ENCODE assay signal across 10 cellular contexts in genomic region chr12:8823565-8824300, GRCh38. TPM values are rescaled to one million over a fixed set of nuclear protein-coding genes. Genes with fewer than 3 reads are reported as not detected.
DNase-seq lines count a peak whose midpoint lies in the region; ATAC-seq and TF ChIP-seq lines count a peak whose summit lies in the region.
"Had no signal": no experiment of that assay in that cellular context is flagged by ENCODE, and none has a peak within 500 bp of the region (broad histone marks: within the 10 kb centered on the region; RNA-seq: fewer than 3 reads in every experiment).

No MANE protein-coding gene starts in this region.

- H3K36me3 Mint-ChIP-seq in activated CD4-positive, alpha-beta T cell treated with anti-CD3 and anti-CD28 coated beads for 36 hours (ENCODE audit: low read depth): peaks cover 2% of the 10 kb centered on the region
- H3K36me3 Mint-ChIP-seq: CD4-positive, CD25-positive, alpha-beta regulatory T cell; T-cell had no signal

- H3K27me3 ChIP-seq in iPS DF 6.9 (ENCODE audit: control insufficient read depth, insufficient read depth, low read length): no peaks in the 10 kb centered on the region
- H3K27me3 ChIP-seq in tibial artery: no peaks in the 10 kb centered on the region

- H3K9me3 ChIP-seq in iPS DF 6.9 (ENCODE audit: control insufficient read depth, insufficient read depth, low read length): no peaks in the 10 kb centered on the region
- no peaks in the 10 kb centered on the region for H3K9me3 ChIP-seq in tibial artery

- no CpG with 5 or more reads among the region's 8 CpGs for WGBS in iPS DF 6.9 (ENCODE audit: insufficient coverage, insufficient read length)

- TF ChIP-seq CTCF in tibial artery (IDR thresholded peaks at IDR 0.05): peak; percentile 77 to 78

- intact Hi-C loops in activated CD4-positive, alpha-beta T cell treated with anti-CD3 and anti-CD28 coated beads for 36 hours (cut with DNase I, micrococcal nuclease): no loop called here
- intact Hi-C loops in tibial artery (cut with DNase I; ENCODE audit: low total_unique reads): loop anchor here (2.0 kb wide), 1 partner anchor 141 kb away; no protein-coding TSS in a partner anchor

- ATAC-seq in activated CD4-positive, alpha-beta T cell treated with anti-CD3 and anti-CD28 coated beads for 36 hours: no peak
- ATAC-seq: T-cell had no signal

- H3K27ac ChIP-seq in angular gyrus (ENCODE audit: low read depth, low read length): peak overlapping the region; percentile 57
- no peak overlapping the region for H3K27ac ChIP-seq in iPS DF 6.9 (ENCODE audit: low read length)
- no peak overlapping the region for H3K27ac ChIP-seq in tibial artery

- CTCF ChIA-PET in activated CD4-positive, alpha-beta T cell treated with anti-CD3 and anti-CD28 coated beads for 36 hours (lab: Charles Lee): interaction anchor here (1.0 to 1.9 kb wide), 3 partner anchors 100 to 255 kb away, joined by 3 to 4 read pairs (median 3); no protein-coding TSS in a partner anchor

- no peak overlapping the region for H3K27ac Mint-ChIP-seq in activated CD4-positive, alpha-beta T cell treated with anti-CD3 and anti-CD28 coated beads for 36 hours
- H3K27ac Mint-ChIP-seq: CD4-positive, CD25-positive, alpha-beta regulatory T cell; T-cell had no signal

- H3K4me3 ChIP-seq in iPS DF 6.9 (ENCODE audit: low read length): no peak overlapping the region; the same call in 1 of the 2 replicates
- H3K4me3 ChIP-seq in tibial artery: no peak overlapping the region

- H3K4me1 ChIP-seq in iPS DF 6.9 (ENCODE audit: control insufficient read depth, insufficient read depth, low read length) (peaks cover 8% of the 10 kb centered on the region; the same call in 1 of the 2 replicates), tibial artery (peaks cover 0 to 7% (median 0%) of the 10 kb centered on the region in 4 donors)

- H3K36me3 ChIP-seq in iPS DF 6.9 (ENCODE audit: control insufficient read depth, insufficient read depth, low read length) (no peaks in the 10 kb centered on the region), tibial artery (no peaks in the 10 kb centered on the region)

- POLR2A ChIA-PET in activated CD4-positive, alpha-beta T cell treated with anti-CD3 and anti-CD28 coated beads for 36 hours (lab: Charles Lee): no interaction called here

- H3K4me1 Mint-ChIP-seq in activated CD4-positive, alpha-beta T cell treated with anti-CD3 and anti-CD28 coated beads for 36 hours: peaks cover 4% of the 10 kb centered on the region
- H3K4me1 Mint-ChIP-seq: T-cell had no signal

- DNase-seq in activated CD4-positive, alpha-beta T cell treated with anti-CD3 and anti-CD28 coated beads for 36 hours: peak; percentile 19
- no peak for DNase-seq in activated CD4-positive, alpha-beta T cell treated with anti-CD3 and anti-CD28 coated beads, Interleukin-2, amount 50 U/mL, for 1 hour
- DNase-seq in iPS DF 6.9 (ENCODE audit: low read depth, low spot score) (peak; percentile 84), tibial artery (no peak), NCI-H69 (lab: John Stamatoyannopoulos, UW) (no peak), SIG-M5 (lab: John Stamatoyannopoulos, UW) (no peak)
- DNase-seq in stimulated activated CD4-positive, alpha-beta T cell treated with anti-CD3 and anti-CD28 coated beads, Interleukin-2, amount 100 ng/mL, for 48 hours: no peak
- DNase-seq: CD4-positive, CD25-positive, alpha-beta regulatory T cell had no signal

- H3K4me3 Mint-ChIP-seq in activated CD4-positive, alpha-beta T cell treated with anti-CD3 and anti-CD28 coated beads for 36 hours: no peak overlapping the region
- H3K4me3 Mint-ChIP-seq: CD4-positive, CD25-positive, alpha-beta regulatory T cell; T-cell had no signal

- peaks cover 3% of the 10 kb centered on the region for H3K27me3 Mint-ChIP-seq in activated CD4-positive, alpha-beta T cell treated with anti-CD3 and anti-CD28 coated beads for 36 hours

- peaks cover 2% of the 10 kb centered on the region for H3K9me3 Mint-ChIP-seq in activated CD4-positive, alpha-beta T cell treated with anti-CD3 and anti-CD28 coated beads for 36 hours (ENCODE audit: low read depth)
- H3K9me3 Mint-ChIP-seq: T-cell had no signal

RNA-seq across cellular contexts. Expression of gene A2ML1, which starts 1.3 kb away (rescaled TPM):
- not detected for total RNA-seq in activated CD4-positive, alpha-beta T cell treated with anti-CD3 and anti-CD28 coated beads for 36 hours
- total RNA-seq: CD4-positive, CD25-positive, alpha-beta regulatory T cell; T-cell had no signal

Comparison
In these comparisons a context has a peak if more than half of its experiments do, and no peak if none do; other contexts are left out.
1. DNase-seq: peak in activated CD4-positive, alpha-beta T cell treated with anti-CD3 and anti-CD28 coated beads for 36 hours (single experiment) and iPS DF 6.9 (single experiment); none in activated CD4-positive, alpha-beta T cell treated with anti-CD3 and anti-CD28 coated beads, Interleukin-2, amount 50 U/mL, for 1 hour (single experiment), tibial artery (0 of 2), NCI-H69 (single experiment), stimulated activated CD4-positive, alpha-beta T cell treated with anti-CD3 and anti-CD28 coated beads, Interleukin-2, amount 100 ng/mL, for 48 hours (0 of 2) and SIG-M5 (single experiment).